25 cellular contexts compared by ENCODE assay signal in the genomic region with DNA sequence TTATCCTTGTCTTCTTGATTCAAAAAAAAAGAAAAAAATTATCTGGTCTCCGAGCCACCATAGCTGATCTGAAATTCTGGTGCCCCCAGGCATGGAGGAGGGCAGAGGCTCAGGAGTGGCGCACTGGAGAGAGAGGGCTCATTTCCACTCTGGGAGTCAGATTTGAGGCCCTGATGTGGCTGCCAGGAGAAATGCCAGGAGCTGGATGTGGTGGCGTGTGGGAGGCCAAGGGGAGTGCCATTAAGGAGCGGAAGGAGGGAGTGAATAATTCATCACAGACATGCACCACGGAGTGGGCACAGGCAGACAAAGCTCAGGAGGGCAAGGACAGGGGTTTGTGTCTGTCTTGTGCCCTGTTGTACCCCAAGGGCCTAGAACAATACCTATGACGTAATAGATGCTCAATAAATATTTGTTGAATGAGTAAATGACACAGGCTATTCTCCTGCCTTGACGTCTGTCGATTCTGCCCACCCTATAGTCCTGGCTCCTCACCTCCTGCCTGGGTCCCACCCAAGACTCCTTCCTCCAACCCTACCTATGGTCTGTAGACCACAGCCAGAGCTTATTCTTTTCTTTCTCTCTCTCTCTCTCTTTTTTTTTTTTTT. TPM values are rescaled to one million over a fixed set of nuclear protein-coding genes. Genes with fewer than 3 reads are reported as not detected.
"Had no signal": no experiment of that assay in that cellular context is flagged by ENCODE, and none has a peak within 500 bp of the region (broad histone marks: within the 10 kb centered on the region; RNA-seq: fewer than 3 reads in every experiment).

No MANE protein-coding gene starts in this region.

- H3K4me3 Mint-ChIP-seq: activated CD4-positive, alpha-beta memory T cell treated with anti-CD3 and anti-CD28 coated beads for 36 hours; activated naive CD8-positive, alpha-beta T cell treated with anti-CD3 and anti-CD28 coated beads for 36 hours; immature natural killer cell; nephron; stimulated activated effector memory CD8-positive, alpha-beta T cell treated with anti-CD3 and anti-CD28 coated beads, Interleukin-12 subunit alpha, Interleukin-12 subunit beta, amount 100 ng/mL, for 72 hours; stimulated activated naive CD8-positive, alpha-beta T cell treated with anti-CD3 and anti-CD28 coated beads, Interleukin-15, amount 100 ng/mL, for 72 hours; T-helper 1 cell treated with Interleukin-12 subunit alpha and Interleukin-12 subunit beta and Interleukin-4 antibody, amounts not matched to agents 30 μg/mL and 1 μg/mL, for 36 hours had no signal

- DNase-seq: activated CD4-positive, alpha-beta memory T cell treated with anti-CD3 and anti-CD28 coated beads for 36 hours; activated CD4-positive, alpha-beta T cell treated with anti-CD3 and anti-CD28 coated beads for 4 hours; activated CD4-positive, CD25-positive, alpha-beta regulatory T cell; activated naive CD4-positive, alpha-beta T cell treated with Interleukin-2 at 50 U/mL for 16 hours; activated naive CD8-positive, alpha-beta T cell treated with anti-CD3 and anti-CD28 coated beads for 36 hours; activated T-cell treated with anti-CD3 and anti-CD28 coated beads, Interleukin-2, amount 50 U/mL, for 48 hours; amniotic stem cell; effector CD4-positive, alpha-beta T cell; erythroblast; foreskin keratinocyte; immature natural killer cell; mesenchymal stem cell; stimulated activated CD4-positive, alpha-beta T cell treated with anti-CD3 and anti-CD28 coated beads, Interleukin-2, amount 100 ng/mL, for 24 hours; stimulated activated naive CD8-positive, alpha-beta T cell treated with anti-CD3 and anti-CD28 coated beads, Interleukin-15, amount 100 ng/mL, for 72 hours; T1000; tibial artery had no signal

- H3K9me3 ChIP-seq: tibial artery had no signal

- H3K36me3 Mint-ChIP-seq: activated CD4-positive, alpha-beta memory T cell treated with anti-CD3 and anti-CD28 coated beads for 36 hours; activated naive CD8-positive, alpha-beta T cell treated with anti-CD3 and anti-CD28 coated beads for 36 hours; stimulated activated effector memory CD8-positive, alpha-beta T cell treated with anti-CD3 and anti-CD28 coated beads, Interleukin-12 subunit alpha, Interleukin-12 subunit beta, amount 100 ng/mL, for 72 hours had no signal

- H3K9me3 Mint-ChIP-seq: activated CD4-positive, alpha-beta memory T cell treated with anti-CD3 and anti-CD28 coated beads for 36 hours; activated naive CD8-positive, alpha-beta T cell treated with anti-CD3 and anti-CD28 coated beads for 36 hours; immature natural killer cell; nephron; stimulated activated effector memory CD8-positive, alpha-beta T cell treated with anti-CD3 and anti-CD28 coated beads, Interleukin-12 subunit alpha, Interleukin-12 subunit beta, amount 100 ng/mL, for 72 hours; stimulated activated naive CD8-positive, alpha-beta T cell treated with anti-CD3 and anti-CD28 coated beads, Interleukin-15, amount 100 ng/mL, for 72 hours; T-helper 1 cell treated with Interleukin-12 subunit alpha and Interleukin-12 subunit beta and Interleukin-4 antibody, amounts not matched to agents 30 μg/mL and 1 μg/mL, for 36 hours had no signal

- H3K36me3 ChIP-seq: cardiac muscle cell, tibial artery had no signal

- H3K4me3 ChIP-seq: cardiac muscle cell, skin epidermis, tibial artery had no signal

- H3K4me1 Mint-ChIP-seq: immature natural killer cell had no signal

- ATAC-seq: foreskin keratinocyte; right cardiac atrium; stimulated activated effector memory CD8-positive, alpha-beta T cell treated with anti-CD3 and anti-CD28 coated beads, Interleukin-12 subunit alpha, Interleukin-12 subunit beta, amount 100 ng/mL, for 72 hours; stimulated activated naive CD8-positive, alpha-beta T cell treated with anti-CD3 and anti-CD28 coated beads, Interleukin-15, amount 100 ng/mL, for 72 hours had no signal

- H3K27ac ChIP-seq: cardiac muscle cell, foreskin keratinocyte, parathyroid adenoma, skin epidermis, tibial artery had no signal

- H3K27ac Mint-ChIP-seq: activated CD4-positive, alpha-beta memory T cell treated with anti-CD3 and anti-CD28 coated beads for 36 hours; activated naive CD8-positive, alpha-beta T cell treated with anti-CD3 and anti-CD28 coated beads for 36 hours; immature natural killer cell; stimulated activated effector memory CD8-positive, alpha-beta T cell treated with anti-CD3 and anti-CD28 coated beads, Interleukin-12 subunit alpha, Interleukin-12 subunit beta, amount 100 ng/mL, for 72 hours; stimulated activated naive CD8-positive, alpha-beta T cell treated with anti-CD3 and anti-CD28 coated beads, Interleukin-15, amount 100 ng/mL, for 72 hours; T-helper 1 cell treated with Interleukin-12 subunit alpha and Interleukin-12 subunit beta and Interleukin-4 antibody, amounts not matched to agents 30 μg/mL and 1 μg/mL, for 36 hours had no signal

- H3K4me1 ChIP-seq: foreskin keratinocyte, parathyroid adenoma had no signal

- H3K27me3 ChIP-seq: cardiac muscle cell had no signal

RNA-seq across cellular contexts. Expression of a gene that starts 12.0 kb away (rescaled TPM):
- total RNA-seq: activated CD4-positive, alpha-beta memory T cell treated with anti-CD3 and anti-CD28 coated beads for 36 hours; activated naive CD8-positive, alpha-beta T cell treated with anti-CD3 and anti-CD28 coated beads for 36 hours; mononuclear cell; pulmonary artery endothelial cell had no signal
